Comparison of ENCODE assay signal across 29 cellular contexts in the genomic region with DNA sequence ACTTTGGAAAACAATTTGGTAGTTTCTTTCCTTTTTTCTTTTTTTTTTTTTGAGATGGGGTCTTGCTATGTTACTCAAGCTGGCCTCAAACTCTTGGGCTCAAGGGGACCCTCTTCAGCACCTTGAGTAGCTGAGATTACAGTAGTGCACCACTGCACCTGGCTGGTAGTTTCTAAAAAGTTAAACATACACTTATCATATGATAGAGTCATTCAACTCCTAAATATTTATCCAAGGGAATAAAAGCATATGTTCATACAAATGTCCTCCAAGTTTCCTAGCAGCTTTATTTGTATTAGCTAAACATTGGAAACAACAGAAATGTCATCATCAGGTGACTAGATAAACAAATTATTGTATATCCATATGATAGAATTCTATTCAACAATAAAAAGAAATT.
DNase-seq lines count a peak whose midpoint lies in the region; ATAC-seq, FAIRE-seq and TF ChIP-seq lines count a peak whose summit lies in the region.
"Had no signal": no experiment of that assay in that cellular context is flagged by ENCODE, and none has a peak within 500 bp of the region (broad histone marks: within the 10 kb centered on the region; RNA-seq: fewer than 3 reads in every experiment).

No MANE protein-coding gene starts in this region.

- H3K4me3 ChIP-seq in small intestine (ENCODE audit: low read depth in 1 of 2, low read length in 2 of 2) = no peak overlapping the region
- H3K4me3 ChIP-seq: BLaER1, GM12878 had no signal

- no peaks in the 10 kb centered on the region for H3K27me3 ChIP-seq in small intestine (ENCODE audit: control insufficient read depth in 2 of 2, insufficient read depth in 2 of 2, low read length in 2 of 2)
- H3K27me3 ChIP-seq: BE2C, BLaER1 had no signal

- H3K36me3 ChIP-seq in small intestine (ENCODE audit: control insufficient read depth in 2 of 2, insufficient read depth in 2 of 2, low read length in 2 of 2) = no peaks in the 10 kb centered on the region
- H3K36me3 ChIP-seq: BE2C, BLaER1 had no signal

- H3K36me3 Mint-ChIP-seq in osteocyte (ENCODE audit: unreplicated experiment) = no peaks in the 10 kb centered on the region
- H3K36me3 Mint-ChIP-seq in T-helper 2 cell treated with Interferon-gamma antibody and Interleukin-4, amounts not matched to agents 5 μg/mL and 100 μg/mL, for 36 hours (ENCODE audit: low read depth) = peaks cover 17% of the 10 kb centered on the region
- H3K36me3 Mint-ChIP-seq: CD14-positive monocyte; CD4-positive, alpha-beta memory T cell; CD4-positive, CD25-positive, alpha-beta regulatory T cell; CD8-positive, alpha-beta memory T cell had no signal

- no peak overlapping the region for H3K27ac ChIP-seq in small intestine (ENCODE audit: low read depth in 1 of 2, low read length in 1 of 2)
- H3K27ac ChIP-seq: BLaER1 had no signal

- H3K4me1 ChIP-seq in small intestine (ENCODE audit: control insufficient read depth in 2 of 2, insufficient read depth in 1 of 2, low read depth in 1 of 2, low read length in 1 of 2) = no peaks in the 10 kb centered on the region
- H3K4me1 ChIP-seq: BE2C had no signal

- FAIRE-seq in small intestine (lab: Jason Lieb, UNC) = peak; percentile 30
- FAIRE-seq: A204.1, GM12878, GM12892, GM18507, GM19239 had no signal

- DNase-seq in NCI-H748 (lab: John Stamatoyannopoulos, UW; ENCODE audit: unreplicated experiment) = peak; percentile 31
- no peak for DNase-seq in NCI-H748 treated with DMSO at 0.1 percent for 48 hours (lab: John Stamatoyannopoulos, UW)
- DNase-seq in NCI-H774 (lab: John Stamatoyannopoulos, UW) = peak; percentile 24
- peak; percentile 3 for DNase-seq in osteocyte (ENCODE audit: extremely low spot score, unreplicated experiment)
- DNase-seq in small intestine = no peak
- no peak for DNase-seq in HuH-7 (ENCODE audit: low spot score)
- DNase-seq in T-helper 2 cell treated with Interferon-gamma antibody and Interleukin-4, amounts not matched to agents 5 μg/mL and 100 μg/mL, for 36 hours (ENCODE audit: low spot score) = no peak
- DNase-seq: 8988T; ACHN; BE2C; C1 segment of cervical spinal cord; CD4-positive, alpha-beta memory T cell; CD4-positive, CD25-positive, alpha-beta regulatory T cell; CD8-positive, alpha-beta memory T cell; COR-L47; DMS 273 treated with DMSO at 0.1 percent for 48 hours; DMS153; DMS79; DND-41; EL; GDM1 had no signal

- no peak overlapping the region for H3K4me3 Mint-ChIP-seq in osteocyte (ENCODE audit: unreplicated experiment)
- no peak overlapping the region for H3K4me3 Mint-ChIP-seq in T-helper 2 cell treated with Interferon-gamma antibody and Interleukin-4, amounts not matched to agents 5 μg/mL and 100 μg/mL, for 36 hours
- H3K4me3 Mint-ChIP-seq: CD14-positive monocyte; CD4-positive, alpha-beta memory T cell; CD4-positive, CD25-positive, alpha-beta regulatory T cell; CD8-positive, alpha-beta memory T cell had no signal

- no peak for ATAC-seq in HG02938 (IDR thresholded peaks at IDR 0.05; ENCODE audit: unreplicated experiment)
- ATAC-seq: GM12878 had no signal

- H3K27ac Mint-ChIP-seq in osteocyte (ENCODE audit: unreplicated experiment) = no peak overlapping the region
- H3K27ac Mint-ChIP-seq in T-helper 2 cell treated with Interferon-gamma antibody and Interleukin-4, amounts not matched to agents 5 μg/mL and 100 μg/mL, for 36 hours = no peak overlapping the region
- H3K27ac Mint-ChIP-seq: CD14-positive monocyte; CD4-positive, alpha-beta memory T cell; CD4-positive, CD25-positive, alpha-beta regulatory T cell; CD8-positive, alpha-beta memory T cell had no signal

- no peak for TF ChIP-seq CTCF in osteocyte (IDR thresholded peaks at IDR 0.05)

- H3K9me3 Mint-ChIP-seq in osteocyte (ENCODE audit: unreplicated experiment) = no peaks in the 10 kb centered on the region
- H3K9me3 Mint-ChIP-seq in T-helper 2 cell treated with Interferon-gamma antibody and Interleukin-4, amounts not matched to agents 5 μg/mL and 100 μg/mL, for 36 hours = peaks cover 37% of the 10 kb centered on the region

- no peaks in the 10 kb centered on the region for H3K9me3 ChIP-seq in small intestine (ENCODE audit: control insufficient read depth, low read depth)
- H3K9me3 ChIP-seq: BE2C, BLaER1 had no signal

- peaks cover 35% of the 10 kb centered on the region for H3K27me3 Mint-ChIP-seq in osteocyte (ENCODE audit: unreplicated experiment)
- no peaks in the 10 kb centered on the region for H3K27me3 Mint-ChIP-seq in T-helper 2 cell treated with Interferon-gamma antibody and Interleukin-4, amounts not matched to agents 5 μg/mL and 100 μg/mL, for 36 hours (ENCODE audit: low read depth)
- H3K27me3 Mint-ChIP-seq: CD4-positive, alpha-beta memory T cell; CD4-positive, CD25-positive, alpha-beta regulatory T cell had no signal

- H3K4me1 Mint-ChIP-seq in osteocyte (ENCODE audit: unreplicated experiment) = no peaks in the 10 kb centered on the region
- H3K4me1 Mint-ChIP-seq in T-helper 2 cell treated with Interferon-gamma antibody and Interleukin-4, amounts not matched to agents 5 μg/mL and 100 μg/mL, for 36 hours (ENCODE audit: low read depth) = peaks cover 41% of the 10 kb centered on the region
- H3K4me1 Mint-ChIP-seq: CD14-positive monocyte; CD4-positive, CD25-positive, alpha-beta regulatory T cell had no signal

Comparison
In these comparisons a context has a peak if more than half of its experiments do, and no peak if none do; other contexts are left out.
1. DNase-seq: peak in NCI-H748 (single experiment), NCI-H774 (single experiment) and osteocyte (single experiment); none in NCI-H748 treated with DMSO at 0.1 percent for 48 hours (single experiment), small intestine (single experiment), HuH-7 (single experiment) and T-helper 2 cell treated with Interferon-gamma antibody and Interleukin-4, amounts not matched to agents 5 μg/mL and 100 μg/mL, for 36 hours (single experiment).